In the genomic region with DNA sequence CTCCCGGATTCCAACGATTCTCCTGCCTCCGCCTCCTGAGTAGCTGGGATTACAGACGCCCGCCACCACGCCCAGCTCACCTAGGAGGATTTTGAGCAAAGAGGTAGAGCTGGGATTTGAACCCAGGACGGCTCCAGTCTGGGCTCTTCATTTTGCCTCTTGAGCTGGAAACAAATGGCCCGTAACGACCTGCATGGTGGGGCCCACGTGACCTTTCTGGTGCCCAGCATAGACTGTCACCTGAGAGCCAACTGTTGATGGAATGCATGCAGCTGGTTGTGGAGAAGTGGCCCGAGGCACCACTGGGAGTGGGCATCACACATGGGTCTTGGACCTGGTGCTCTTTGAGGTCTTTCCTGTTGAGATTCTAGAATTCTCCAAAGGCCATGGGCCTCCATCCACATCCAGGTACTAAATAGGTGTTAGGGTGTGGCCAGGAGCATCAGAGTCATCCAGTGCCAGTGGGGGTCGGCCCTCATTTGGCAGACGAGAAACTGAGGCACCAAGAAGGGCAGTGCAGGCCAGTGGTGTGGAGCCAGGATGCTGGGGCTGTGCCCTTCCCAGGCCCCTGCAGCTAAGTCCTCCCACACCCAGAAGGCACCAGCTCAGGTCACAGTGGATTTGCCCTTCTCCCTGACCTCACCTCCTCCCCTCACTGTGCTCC, we compare ENCODE assay signal across 8 cellular contexts. TPM values are rescaled to one million over a fixed set of nuclear protein-coding genes. Genes with fewer than 3 reads are reported as not detected.
DNase-seq lines count a peak whose midpoint lies in the region; ATAC-seq and TF ChIP-seq lines count a peak whose summit lies in the region.

No MANE protein-coding gene starts in this region.

- peak overlapping the region; percentile 21 to 27; a peak in 3 of 5 replicates for H3K4me3 Mint-ChIP-seq in H9
- peak overlapping the region; percentile 55 for H3K4me3 Mint-ChIP-seq in activated naive CD8-positive, alpha-beta T cell
- H3K4me3 Mint-ChIP-seq in natural killer cell: no peak overlapping the region

- intact Hi-C loops in natural killer cell (cut with micrococcal nuclease): no loop called here

- H3K4me1 ChIP-seq in BLaER1 treated with 17β-estradiol and CSF1 and Interleukin-3, amounts not matched to agents 10 nM and 100 nM: peaks cover 59 to 74% (median 67%) of the 10 kb centered on the region in 10 experiments
- no peaks in the 10 kb centered on the region; the same call in 1 of the 2 replicates for H3K4me1 ChIP-seq in H9 (ENCODE audit: insufficient read depth, low read length)

- H3K36me3 ChIP-seq in BLaER1 treated with 17β-estradiol and CSF1 and Interleukin-3, amounts not matched to agents 10 nM and 100 nM: peaks cover 37 to 75% (median 59%) of the 10 kb centered on the region in 11 experiments

- peak overlapping the region in 1 of 11 experiments; percentile 100; a peak in 2 of 22 replicates for H3K27ac ChIP-seq in BLaER1 treated with 17β-estradiol and CSF1 and Interleukin-3, amounts not matched to agents 10 nM and 100 nM
- H3K27ac ChIP-seq in H9 (ENCODE audit: insufficient read length, low read depth, low read length): no peak overlapping the region

- no peak overlapping the region for H4K5ac ChIP-seq in H9 (ENCODE audit: insufficient read length, low read depth, low read length)

- TF ChIP-seq CTCF in H9 (conservative IDR thresholded peaks at IDR 0.05) (no peak), natural killer cell (IDR thresholded peaks at IDR 0.05) (no peak)

- no CpG with 5 or more reads among the region's 13 CpGs for WGBS in H9 (ENCODE audit: extremely low coverage, insufficient read length, low lambda C conversion rate)

- no peak for ATAC-seq in natural killer cell

- peak overlapping the region; percentile 84 to 100 (median 99) for H3K4me2 ChIP-seq in BLaER1 treated with 17β-estradiol and CSF1 and Interleukin-3, amounts not matched to agents 10 nM and 100 nM
- H3K4me2 ChIP-seq in H9 (ENCODE audit: insufficient read depth, insufficient read length, low read length): no peak overlapping the region

- H3K23me2 ChIP-seq in H9 (ENCODE audit: insufficient read length, low read depth, low read length, poor library complexity, severe bottlenecking): peaks cover 9% of the 10 kb centered on the region

- peaks cover 27 to 68% (median 54%) of the 10 kb centered on the region in 3 experiments for H3K36me3 Mint-ChIP-seq in H9 (ENCODE audit: insufficient read depth in 1 of 3, low read depth in 3 of 3)
- peaks cover 18% of the 10 kb centered on the region for H3K36me3 Mint-ChIP-seq in activated naive CD8-positive, alpha-beta T cell
- no peaks in the 10 kb centered on the region for H3K36me3 Mint-ChIP-seq in natural killer cell

- H3K14ac ChIP-seq in H9 (ENCODE audit: insufficient read depth, low read length): no peak overlapping the region

- H4K91ac ChIP-seq in H9 (ENCODE audit: insufficient read length, low read depth, low read length): no peak overlapping the region

- no peaks in the 10 kb centered on the region for H3K79me1 ChIP-seq in H9 (ENCODE audit: insufficient read depth, low read depth, low read length, poor library complexity, severe bottlenecking)

- H2BK15ac ChIP-seq in H9 (ENCODE audit: low read depth, low read length): no peak overlapping the region

- H4K20me1 ChIP-seq in BLaER1 treated with 17β-estradiol and CSF1 and Interleukin-3, amounts not matched to agents 10 nM and 100 nM: peaks cover 79 to 88% (median 88%) of the 10 kb centered on the region in 11 experiments
- peaks cover 9% of the 10 kb centered on the region for H4K20me1 ChIP-seq in H9 (ENCODE audit: control insufficient read depth, insufficient read depth, insufficient read length)

- peak overlapping the region in 1 of 3 experiments; percentile 55; a peak in 2 of 7 replicates for H3K27ac Mint-ChIP-seq in H9
- H3K27ac Mint-ChIP-seq in activated naive CD8-positive, alpha-beta T cell: no peak overlapping the region
- H3K27ac Mint-ChIP-seq in natural killer cell: peak overlapping the region; percentile 73 to 79

- no peak overlapping the region for H2BK20ac ChIP-seq in H9 (ENCODE audit: low read depth, low read length, poor library complexity, severe bottlenecking)

- H3K56ac ChIP-seq in H9 (ENCODE audit: insufficient read length, low read depth, low read length): no peak overlapping the region

- no peaks in the 10 kb centered on the region for H3K27me3 ChIP-seq in BLaER1 treated with 17β-estradiol and CSF1 and Interleukin-3, amounts not matched to agents 10 nM and 100 nM
- H3K27me3 ChIP-seq in H9 (ENCODE audit: insufficient read depth, low read length): no peaks in the 10 kb centered on the region

- H3K27me3 Mint-ChIP-seq in H9 (ENCODE audit: low read depth): peaks cover 2% of the 10 kb centered on the region
- no peaks in the 10 kb centered on the region for H3K27me3 Mint-ChIP-seq in activated naive CD8-positive, alpha-beta T cell
- no peaks in the 10 kb centered on the region for H3K27me3 Mint-ChIP-seq in natural killer cell (ENCODE audit: low read depth in 2 of 2)

- H3K9me3 ChIP-seq in BLaER1 treated with 17β-estradiol and CSF1 and Interleukin-3, amounts not matched to agents 10 nM and 100 nM (replicated peaks in 1 of 11): 0 out of 22 replicates have a peak, but pooled peaks cover 0 to 6% (median 0%) of the 10 kb centered on the region in 11 experiments
- H3K9me3 ChIP-seq in H9 (ENCODE audit: control insufficient read depth, low read depth, low read length): no peaks in the 10 kb centered on the region

- no peak overlapping the region for H2BK5ac ChIP-seq in H9 (ENCODE audit: insufficient read length, low read length)

- no peak overlapping the region for H2BK120ac ChIP-seq in H9 (ENCODE audit: low read depth, low read length, poor library complexity, severe bottlenecking)

- H3K9ac ChIP-seq in BLaER1 treated with 17β-estradiol and CSF1 and Interleukin-3, amounts not matched to agents 10 nM and 100 nM: peak overlapping the region in 9 of 11 experiments; percentile 94 to 100 (median 99); a peak in 13 of 22 replicates
- no peak overlapping the region for H3K9ac ChIP-seq in H9 (ENCODE audit: extremely low read depth, insufficient read length, low read length)

- H3K9me3 Mint-ChIP-seq in H9: peaks cover 0 to 2% of the 10 kb centered on the region in 2 experiments; a peak in 3 of 5 replicates
- no peaks in the 10 kb centered on the region for H3K9me3 Mint-ChIP-seq in activated naive CD8-positive, alpha-beta T cell (ENCODE audit: low read depth)
- H3K9me3 Mint-ChIP-seq in natural killer cell: no peaks in the 10 kb centered on the region

- DNase-seq in H9: no peak
- no peak for DNase-seq in natural killer cell
- no peak for DNase-seq in HuH-7 (ENCODE audit: low spot score)
- no peak for DNase-seq in effector CD8-positive, alpha-beta T cell (lab: John Stamatoyannopoulos, UW)
- no peak for DNase-seq in H4 (ENCODE audit: low spot score)
- DNase-seq in DMS153 treated with DMSO at 0.1 percent for 48 hours (lab: John Stamatoyannopoulos, UW; ENCODE audit: unreplicated experiment): no peak

- no peak overlapping the region for H2AK5ac ChIP-seq in H9 (ENCODE audit: insufficient read length, low read length)

- no peak overlapping the region for H3K23ac ChIP-seq in H9 (ENCODE audit: insufficient read length, low read depth, low read length)

- no peak overlapping the region for H4K8ac ChIP-seq in H9 (replicated peaks; ENCODE audit: insufficient read length, low read depth, low read length)

- H2AFZ ChIP-seq in H9 (ENCODE audit: low read length): no peak overlapping the region

- no peak overlapping the region for H3T11ph ChIP-seq in H9 (ENCODE audit: low read length)

- H3K4ac ChIP-seq in H9 (ENCODE audit: low read depth, low read length): no peak overlapping the region

- no peak overlapping the region for H2BK12ac ChIP-seq in H9 (ENCODE audit: insufficient read length, low read depth, low read length)

- peaks cover 8% of the 10 kb centered on the region; the same call in 1 of the 2 replicates for H3K79me2 ChIP-seq in H9 (ENCODE audit: insufficient read depth, low read length)

- peak overlapping the region in 9 of 10 experiments; percentile 80 to 100 (median 98); a peak in 15 of 20 replicates for H3K4me3 ChIP-seq in BLaER1 treated with 17β-estradiol and CSF1 and Interleukin-3, amounts not matched to agents 10 nM and 100 nM

- H3K4me1 Mint-ChIP-seq in H9: peaks cover 29 to 35% of the 10 kb centered on the region in 2 experiments
- H3K4me1 Mint-ChIP-seq in activated naive CD8-positive, alpha-beta T cell (ENCODE audit: low read depth): peaks cover 62% of the 10 kb centered on the region
- H3K4me1 Mint-ChIP-seq in natural killer cell: peaks cover 66 to 68% of the 10 kb centered on the region in 2 donors

- H3K18ac ChIP-seq in H9 (ENCODE audit: insufficient read length, low read depth, low read length): no peak overlapping the region

RNA-seq across cellular contexts. Expression of gene ATF4, which starts 3.9 kb away (rescaled TPM):
- total RNA-seq in H9 (2021) (455 TPM in 2 replicates), natural killer cell (100 to 1,000 TPM; 235 to 242 (median 238) TPM)
- 379 and 444 TPM in 2 replicates for total RNA-seq in H4 (2014; rRNA removed; shearing (Covaris generic))

RNA-seq across cellular contexts. Expression of gene RPS19BP1, which starts 8.3 kb away (rescaled TPM):
- total RNA-seq in H9 (2021) (65.0 and 72.2 TPM in 2 replicates), natural killer cell (10 to 100 TPM; 56.7 to 66.5 (median 61.3) TPM)
- 92.5 and 123 TPM in 2 replicates for total RNA-seq in H4 (2014; rRNA removed; shearing (Covaris generic))

RNA-seq across cellular contexts. Expression of gene MIEF1, which starts 22.1 kb away (rescaled TPM):
- 32.6 and 34.7 TPM in 2 replicates for total RNA-seq in H9 (2021)
- 10 to 100 TPM; 16.1 to 27.6 (median 25.1) TPM for total RNA-seq in natural killer cell
- total RNA-seq in H4 (2014; rRNA removed; shearing (Covaris generic)): 18.0 and 19.8 TPM in 2 replicates

RNA-seq across cellular contexts. Expression of gene CACNA1I, which starts 46.3 kb away (rescaled TPM):
- 0.50 and 0.53 TPM in 2 replicates for total RNA-seq in H9 (2021)
- total RNA-seq in natural killer cell: under 1 TPM; 0.05 to 0.83 (median 0.72) TPM
- total RNA-seq in H4 (2014; rRNA removed; shearing (Covaris generic)): 0.19 TPM in 1 of 2 replicates, not detected in the other
